ENCODE assay signal across 1 cellular context in the genomic region with DNA sequence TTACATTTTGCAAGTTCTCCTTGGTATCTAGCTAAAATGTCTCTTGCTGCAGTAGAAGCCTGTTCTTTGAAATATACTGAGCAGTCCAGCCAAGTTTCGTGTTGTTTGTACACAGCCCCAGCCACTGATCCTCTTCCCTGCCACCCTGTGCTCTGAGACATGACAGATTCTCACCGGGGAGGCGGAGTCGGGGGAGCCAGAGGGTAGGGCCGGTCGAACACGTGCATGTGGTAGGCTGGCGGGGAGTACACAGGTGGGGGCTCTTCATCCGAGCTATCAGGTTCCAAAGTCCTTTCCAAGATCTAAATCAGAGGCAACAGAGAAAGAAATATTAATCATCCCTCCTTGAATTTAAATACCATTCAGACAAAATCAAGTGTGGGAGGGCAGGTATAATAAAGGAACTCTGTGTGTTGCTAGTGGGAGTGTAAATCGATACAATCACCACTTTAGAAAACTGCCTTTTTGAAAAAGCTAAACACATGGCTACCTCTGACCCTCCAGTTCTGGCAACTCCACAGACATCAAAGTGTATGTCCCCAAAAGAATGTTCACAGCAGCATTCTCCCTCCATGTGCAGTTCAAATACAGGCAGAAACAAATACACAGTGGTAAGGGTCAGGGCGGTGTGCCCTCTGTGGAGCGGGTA.
TF ChIP-seq lines count a peak whose summit lies in the region.

No MANE protein-coding gene starts in this region.

TF ChIP-seq in HepG2, 621 proteins besides CTCF, POLR2A, EP300 and RAD21 (continued from another document and continues in another):
- TF ChIP-seq EHMT2 (IDR thresholded peaks at IDR 0.05; ENCODE audit: borderline replicate concordance, low read depth, low read length), result no peak
- peak; percentile 2; the same call in 1 of the 2 replicates for TF ChIP-seq ZNF44 (CRISPR knock-in tag; IDR thresholded peaks at IDR 0.05)
- TF ChIP-seq, protein P1, sequence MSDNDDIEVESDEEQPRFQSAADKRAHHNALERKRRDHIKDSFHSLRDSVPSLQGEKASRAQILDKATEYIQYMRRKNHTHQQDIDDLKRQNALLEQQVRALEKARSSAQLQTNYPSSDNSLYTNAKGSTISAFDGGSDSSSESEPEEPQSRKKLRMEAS (IDR thresholded peaks at IDR 0.05), result peak; percentile 92
- TF ChIP-seq DMAP1 (CRISPR knock-in tag; IDR thresholded peaks at IDR 0.05), result peak; percentile 32; the same call in 1 of the 2 replicates
- TF ChIP-seq, protein P2, sequence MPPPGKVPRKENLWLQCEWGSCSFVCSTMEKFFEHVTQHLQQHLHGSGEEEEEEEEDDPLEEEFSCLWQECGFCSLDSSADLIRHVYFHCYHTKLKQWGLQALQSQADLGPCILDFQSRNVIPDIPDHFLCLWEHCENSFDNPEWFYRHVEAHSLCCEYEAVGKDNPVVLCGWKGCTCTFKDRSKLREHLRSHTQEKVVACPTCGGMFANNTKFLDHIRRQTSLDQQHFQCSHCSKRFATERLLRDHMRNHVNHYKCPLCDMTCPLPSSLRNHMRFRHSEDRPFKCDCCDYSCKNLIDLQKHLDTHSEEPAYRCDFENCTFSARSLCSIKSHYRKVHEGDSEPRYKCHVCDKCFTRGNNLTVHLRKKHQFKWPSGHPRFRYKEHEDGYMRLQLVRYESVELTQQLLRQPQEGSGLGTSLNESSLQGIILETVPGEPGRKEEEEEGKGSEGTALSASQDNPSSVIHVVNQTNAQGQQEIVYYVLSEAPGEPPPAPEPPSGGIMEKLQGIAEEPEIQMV (CRISPR knock-in tag; IDR thresholded peaks at IDR 0.05; ENCODE audit: low read depth), result no peak
- no peak for TF ChIP-seq NR1H2 (CRISPR knock-in tag; IDR thresholded peaks at IDR 0.05; ENCODE audit: borderline replicate concordance, low read depth)
- no peak for TF ChIP-seq NONO (IDR thresholded peaks at IDR 0.05)
- peak; percentile 72 for TF ChIP-seq NONO (CRISPR knock-in tag; conservative IDR thresholded peaks at IDR 0.05)
- TF ChIP-seq ZSCAN29 (CRISPR knock-in tag; conservative IDR thresholded peaks at IDR 0.05), result 0 out of 2 replicates have a peak, but pooled peaks have one; percentile 44
- TF ChIP-seq, protein P3, sequence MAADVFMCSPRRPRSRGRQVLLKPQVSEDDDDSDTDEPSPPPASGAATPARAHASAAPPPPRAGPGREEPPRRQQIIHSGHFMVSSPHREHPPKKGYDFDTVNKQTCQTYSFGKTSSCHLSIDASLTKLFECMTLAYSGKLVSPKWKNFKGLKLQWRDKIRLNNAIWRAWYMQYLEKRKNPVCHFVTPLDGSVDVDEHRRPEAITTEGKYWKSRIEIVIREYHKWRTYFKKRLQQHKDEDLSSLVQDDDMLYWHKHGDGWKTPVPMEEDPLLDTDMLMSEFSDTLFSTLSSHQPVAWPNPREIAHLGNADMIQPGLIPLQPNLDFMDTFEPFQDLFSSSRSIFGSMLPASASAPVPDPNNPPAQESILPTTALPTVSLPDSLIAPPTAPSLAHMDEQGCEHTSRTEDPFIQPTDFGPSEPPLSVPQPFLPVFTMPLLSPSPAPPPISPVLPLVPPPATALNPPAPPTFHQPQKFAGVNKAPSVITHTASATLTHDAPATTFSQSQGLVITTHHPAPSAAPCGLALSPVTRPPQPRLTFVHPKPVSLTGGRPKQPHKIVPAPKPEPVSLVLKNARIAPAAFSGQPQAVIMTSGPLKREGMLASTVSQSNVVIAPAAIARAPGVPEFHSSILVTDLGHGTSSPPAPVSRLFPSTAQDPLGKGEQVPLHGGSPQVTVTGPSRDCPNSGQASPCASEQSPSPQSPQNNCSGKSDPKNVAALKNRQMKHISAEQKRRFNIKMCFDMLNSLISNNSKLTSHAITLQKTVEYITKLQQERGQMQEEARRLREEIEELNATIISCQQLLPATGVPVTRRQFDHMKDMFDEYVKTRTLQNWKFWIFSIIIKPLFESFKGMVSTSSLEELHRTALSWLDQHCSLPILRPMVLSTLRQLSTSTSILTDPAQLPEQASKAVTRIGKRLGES (CRISPR knock-in tag; IDR thresholded peaks at IDR 0.05; ENCODE audit: borderline replicate concordance), result no peak
- 0 out of 2 replicates have a peak, but pooled peaks have one; percentile 14 for TF ChIP-seq ZFP36L1 (CRISPR knock-in tag; IDR thresholded peaks at IDR 0.05)
- TF ChIP-seq IRF2 (CRISPR knock-in tag; IDR thresholded peaks at IDR 0.05), result no peak
- TF ChIP-seq, protein P4, sequence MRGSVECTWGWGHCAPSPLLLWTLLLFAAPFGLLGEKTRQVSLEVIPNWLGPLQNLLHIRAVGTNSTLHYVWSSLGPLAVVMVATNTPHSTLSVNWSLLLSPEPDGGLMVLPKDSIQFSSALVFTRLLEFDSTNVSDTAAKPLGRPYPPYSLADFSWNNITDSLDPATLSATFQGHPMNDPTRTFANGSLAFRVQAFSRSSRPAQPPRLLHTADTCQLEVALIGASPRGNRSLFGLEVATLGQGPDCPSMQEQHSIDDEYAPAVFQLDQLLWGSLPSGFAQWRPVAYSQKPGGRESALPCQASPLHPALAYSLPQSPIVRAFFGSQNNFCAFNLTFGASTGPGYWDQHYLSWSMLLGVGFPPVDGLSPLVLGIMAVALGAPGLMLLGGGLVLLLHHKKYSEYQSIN (CRISPR knock-in tag; IDR thresholded peaks at IDR 0.05; ENCODE audit: borderline replicate concordance), result no peak
- TF ChIP-seq ZNF720 (CRISPR knock-in tag; IDR thresholded peaks at IDR 0.05), result no peak
- TF ChIP-seq ZNF891 (CRISPR knock-in tag; IDR thresholded peaks at IDR 0.05), result peak; percentile 47; the same call in 1 of the 2 replicates
- TF ChIP-seq REL (CRISPR knock-in tag; conservative IDR thresholded peaks at IDR 0.05), result no peak
- no peak for TF ChIP-seq YEATS4 (CRISPR knock-in tag; IDR thresholded peaks at IDR 0.05; ENCODE audit: borderline replicate concordance)
- no peak for TF ChIP-seq MAFG (CRISPR knock-in tag; IDR thresholded peaks at IDR 0.05)
- TF ChIP-seq ZNF441 (CRISPR knock-in tag; IDR thresholded peaks at IDR 0.05; ENCODE audit: borderline replicate concordance), result peak; percentile 70; the same call in 1 of the 2 replicates
- TF ChIP-seq NFKBIZ (CRISPR knock-in tag; IDR thresholded peaks at IDR 0.05), result no peak
- TF ChIP-seq ZKSCAN8 (CRISPR knock-in tag; IDR thresholded peaks at IDR 0.05; ENCODE audit: borderline replicate concordance), result no peak
- TF ChIP-seq, protein P5, sequence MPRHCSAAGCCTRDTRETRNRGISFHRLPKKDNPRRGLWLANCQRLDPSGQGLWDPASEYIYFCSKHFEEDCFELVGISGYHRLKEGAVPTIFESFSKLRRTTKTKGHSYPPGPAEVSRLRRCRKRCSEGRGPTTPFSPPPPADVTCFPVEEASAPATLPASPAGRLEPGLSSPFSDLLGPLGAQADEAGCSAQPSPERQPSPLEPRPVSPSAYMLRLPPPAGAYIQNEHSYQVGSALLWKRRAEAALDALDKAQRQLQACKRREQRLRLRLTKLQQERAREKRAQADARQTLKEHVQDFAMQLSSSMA (CRISPR knock-in tag; IDR thresholded peaks at IDR 0.05), result peak; percentile 66; the same call in 1 of the 2 replicates
- TF ChIP-seq, protein P6, sequence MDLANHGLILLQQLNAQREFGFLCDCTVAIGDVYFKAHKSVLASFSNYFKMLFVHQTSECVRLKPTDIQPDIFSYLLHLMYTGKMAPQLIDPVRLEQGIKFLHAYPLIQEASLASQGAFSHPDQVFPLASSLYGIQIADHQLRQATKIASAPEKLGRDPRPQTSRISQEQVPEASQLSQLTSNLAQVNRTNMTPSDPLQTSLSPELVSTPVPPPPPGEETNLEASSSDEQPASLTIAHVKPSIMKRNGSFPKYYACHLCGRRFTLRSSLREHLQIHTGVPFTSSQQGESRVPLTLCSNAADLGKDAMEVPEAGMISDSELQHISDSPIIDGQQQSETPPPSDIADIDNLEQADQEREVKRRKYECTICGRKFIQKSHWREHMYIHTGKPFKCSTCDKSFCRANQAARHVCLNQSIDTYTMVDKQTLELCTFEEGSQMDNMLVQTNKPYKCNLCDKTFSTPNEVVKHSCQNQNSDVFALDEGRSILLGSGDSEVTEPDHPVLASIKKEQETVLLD (CRISPR knock-in tag; IDR thresholded peaks at IDR 0.05; ENCODE audit: low read depth), result peak; percentile 72
- TF ChIP-seq, protein P7, sequence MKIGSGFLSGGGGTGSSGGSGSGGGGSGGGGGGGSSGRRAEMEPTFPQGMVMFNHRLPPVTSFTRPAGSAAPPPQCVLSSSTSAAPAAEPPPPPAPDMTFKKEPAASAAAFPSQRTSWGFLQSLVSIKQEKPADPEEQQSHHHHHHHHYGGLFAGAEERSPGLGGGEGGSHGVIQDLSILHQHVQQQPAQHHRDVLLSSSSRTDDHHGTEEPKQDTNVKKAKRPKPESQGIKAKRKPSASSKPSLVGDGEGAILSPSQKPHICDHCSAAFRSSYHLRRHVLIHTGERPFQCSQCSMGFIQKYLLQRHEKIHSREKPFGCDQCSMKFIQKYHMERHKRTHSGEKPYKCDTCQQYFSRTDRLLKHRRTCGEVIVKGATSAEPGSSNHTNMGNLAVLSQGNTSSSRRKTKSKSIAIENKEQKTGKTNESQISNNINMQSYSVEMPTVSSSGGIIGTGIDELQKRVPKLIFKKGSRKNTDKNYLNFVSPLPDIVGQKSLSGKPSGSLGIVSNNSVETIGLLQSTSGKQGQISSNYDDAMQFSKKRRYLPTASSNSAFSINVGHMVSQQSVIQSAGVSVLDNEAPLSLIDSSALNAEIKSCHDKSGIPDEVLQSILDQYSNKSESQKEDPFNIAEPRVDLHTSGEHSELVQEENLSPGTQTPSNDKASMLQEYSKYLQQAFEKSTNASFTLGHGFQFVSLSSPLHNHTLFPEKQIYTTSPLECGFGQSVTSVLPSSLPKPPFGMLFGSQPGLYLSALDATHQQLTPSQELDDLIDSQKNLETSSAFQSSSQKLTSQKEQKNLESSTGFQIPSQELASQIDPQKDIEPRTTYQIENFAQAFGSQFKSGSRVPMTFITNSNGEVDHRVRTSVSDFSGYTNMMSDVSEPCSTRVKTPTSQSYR (CRISPR knock-in tag; IDR thresholded peaks at IDR 0.05; ENCODE audit: borderline replicate concordance), result peak; percentile 38; the same call in 1 of the 2 replicates
- peak; percentile 49; the same call in 1 of the 2 replicates for TF ChIP-seq SALL1 (CRISPR knock-in tag; IDR thresholded peaks at IDR 0.05)
- peak; percentile 42 for TF ChIP-seq ZNF136 (CRISPR knock-in tag; IDR thresholded peaks at IDR 0.05; ENCODE audit: low read depth)
- TF ChIP-seq YY1 (IDR thresholded peaks at IDR 0.05; ENCODE audit: insufficient read depth, insufficient replicate concordance, low read depth, low read length), result no peak
- TF ChIP-seq, protein P8, sequence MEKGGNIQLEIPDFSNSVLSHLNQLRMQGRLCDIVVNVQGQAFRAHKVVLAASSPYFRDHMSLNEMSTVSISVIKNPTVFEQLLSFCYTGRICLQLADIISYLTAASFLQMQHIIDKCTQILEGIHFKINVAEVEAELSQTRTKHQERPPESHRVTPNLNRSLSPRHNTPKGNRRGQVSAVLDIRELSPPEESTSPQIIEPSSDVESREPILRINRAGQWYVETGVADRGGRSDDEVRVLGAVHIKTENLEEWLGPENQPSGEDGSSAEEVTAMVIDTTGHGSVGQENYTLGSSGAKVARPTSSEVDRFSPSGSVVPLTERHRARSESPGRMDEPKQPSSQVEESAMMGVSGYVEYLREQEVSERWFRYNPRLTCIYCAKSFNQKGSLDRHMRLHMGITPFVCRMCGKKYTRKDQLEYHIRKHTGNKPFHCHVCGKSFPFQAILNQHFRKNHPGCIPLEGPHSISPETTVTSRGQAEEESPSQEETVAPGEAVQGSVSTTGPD (CRISPR knock-in tag; IDR thresholded peaks at IDR 0.05), result no peak
- TF ChIP-seq, protein P9, sequence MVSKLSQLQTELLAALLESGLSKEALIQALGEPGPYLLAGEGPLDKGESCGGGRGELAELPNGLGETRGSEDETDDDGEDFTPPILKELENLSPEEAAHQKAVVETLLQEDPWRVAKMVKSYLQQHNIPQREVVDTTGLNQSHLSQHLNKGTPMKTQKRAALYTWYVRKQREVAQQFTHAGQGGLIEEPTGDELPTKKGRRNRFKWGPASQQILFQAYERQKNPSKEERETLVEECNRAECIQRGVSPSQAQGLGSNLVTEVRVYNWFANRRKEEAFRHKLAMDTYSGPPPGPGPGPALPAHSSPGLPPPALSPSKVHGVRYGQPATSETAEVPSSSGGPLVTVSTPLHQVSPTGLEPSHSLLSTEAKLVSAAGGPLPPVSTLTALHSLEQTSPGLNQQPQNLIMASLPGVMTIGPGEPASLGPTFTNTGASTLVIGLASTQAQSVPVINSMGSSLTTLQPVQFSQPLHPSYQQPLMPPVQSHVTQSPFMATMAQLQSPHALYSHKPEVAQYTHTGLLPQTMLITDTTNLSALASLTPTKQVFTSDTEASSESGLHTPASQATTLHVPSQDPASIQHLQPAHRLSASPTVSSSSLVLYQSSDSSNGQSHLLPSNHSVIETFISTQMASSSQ (IDR thresholded peaks at IDR 0.05; ENCODE audit: low read depth), result 0 out of 2 replicates have a peak, but pooled peaks have one; percentile 17
- TF ChIP-seq, protein P9 (CRISPR knock-in tag; IDR thresholded peaks at IDR 0.05; ENCODE audit: borderline replicate concordance), result no peak
- peak; percentile 26; the same call in 1 of the 2 replicates for TF ChIP-seq TBX3 (IDR thresholded peaks at IDR 0.05; ENCODE audit: borderline replicate concordance)
- TF ChIP-seq HMG20A (CRISPR knock-in tag; IDR thresholded peaks at IDR 0.05; ENCODE audit: borderline replicate concordance), result peak; percentile 64; the same call in 1 of the 2 replicates
- no peak for TF ChIP-seq ZFP1 (CRISPR knock-in tag; IDR thresholded peaks at IDR 0.05)
- peak; percentile 12 for TF ChIP-seq SKI (IDR thresholded peaks at IDR 0.05; ENCODE audit: partially characterized antibody)
- TF ChIP-seq, protein P10, sequence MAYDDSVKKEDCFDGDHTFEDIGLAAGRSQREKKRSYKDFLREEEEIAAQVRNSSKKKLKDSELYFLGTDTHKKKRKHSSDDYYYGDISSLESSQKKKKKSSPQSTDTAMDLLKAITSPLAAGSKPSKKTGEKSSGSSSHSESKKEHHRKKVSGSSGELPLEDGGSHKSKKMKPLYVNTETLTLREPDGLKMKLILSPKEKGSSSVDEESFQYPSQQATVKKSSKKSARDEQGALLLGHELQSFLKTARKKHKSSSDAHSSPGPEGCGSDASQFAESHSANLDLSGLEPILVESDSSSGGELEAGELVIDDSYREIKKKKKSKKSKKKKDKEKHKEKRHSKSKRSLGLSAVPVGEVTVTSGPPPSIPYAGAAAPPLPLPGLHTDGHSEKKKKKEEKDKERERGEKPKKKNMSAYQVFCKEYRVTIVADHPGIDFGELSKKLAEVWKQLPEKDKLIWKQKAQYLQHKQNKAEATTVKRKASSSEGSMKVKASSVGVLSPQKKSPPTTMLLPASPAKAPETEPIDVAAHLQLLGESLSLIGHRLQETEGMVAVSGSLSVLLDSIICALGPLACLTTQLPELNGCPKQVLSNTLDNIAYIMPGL (CRISPR knock-in tag; IDR thresholded peaks at IDR 0.05; ENCODE audit: borderline replicate concordance in 1 of 2, low read depth in 1 of 2), result 0 out of 4 replicates have a peak, but pooled peaks of 1 of the 2 experiments have one; percentile 22
- TF ChIP-seq FOXA3 (CRISPR knock-in tag; IDR thresholded peaks at IDR 0.05), result peak; percentile 4; the same call in 1 of the 2 replicates
- no peak for TF ChIP-seq IKZF1 (IDR thresholded peaks at IDR 0.05)
- peak; percentile 72 for TF ChIP-seq PHF21A (CRISPR knock-in tag; IDR thresholded peaks at IDR 0.05)
- TF ChIP-seq ZNF780A (CRISPR knock-in tag; IDR thresholded peaks at IDR 0.05), result no peak
